ENCODE assay signal across 8 cellular contexts in genomic region chr12:40010899-40011774, GRCh38.
DNase-seq lines count a peak whose midpoint lies in the region; ATAC-seq and TF ChIP-seq lines count a peak whose summit lies in the region.

No MANE protein-coding gene starts in this region.

- no peak overlapping the region for H3K27ac Mint-ChIP-seq in Calu3 (ENCODE audit: unreplicated experiment)
- H3K27ac Mint-ChIP-seq in activated T-cell treated with anti-CD3 and anti-CD28 coated beads, Interleukin-2, amount 50 U/mL, for 24 hours, result no peak overlapping the region

- peaks cover 5% of the 10 kb centered on the region for H3K36me3 Mint-ChIP-seq in Calu3 (ENCODE audit: insufficient read depth, unreplicated experiment)
- H3K36me3 Mint-ChIP-seq in activated T-cell treated with anti-CD3 and anti-CD28 coated beads, Interleukin-2, amount 50 U/mL, for 24 hours (ENCODE audit: low read depth), result no peaks in the 10 kb centered on the region

- peaks cover 2% of the 10 kb centered on the region for H3K9me3 Mint-ChIP-seq in Calu3 (ENCODE audit: low read depth, unreplicated experiment)
- no peaks in the 10 kb centered on the region for H3K9me3 Mint-ChIP-seq in activated T-cell treated with anti-CD3 and anti-CD28 coated beads, Interleukin-2, amount 50 U/mL, for 24 hours

- H3K4me1 ChIP-seq in NT2/D1 (ENCODE audit: insufficient read depth, insufficient read length), result no peaks in the 10 kb centered on the region
- H3K4me1 ChIP-seq in uterus, result no peaks in the 10 kb centered on the region

- DNase-seq in Calu3 (peak; percentile 54), NT2/D1 (ENCODE audit: low read depth, low spot score) (peak; percentile 49), fibroblast of the aortic adventitia (ENCODE audit: low read depth) (peak; percentile 86), non-pigmented ciliary epithelial cell (ENCODE audit: low read depth) (peak; percentile 26), uterus (peak; percentile 21 to 44)
- DNase-seq in activated T-cell treated with anti-CD3 and anti-CD28 coated beads, Interleukin-2, amount 50 U/mL, for 24 hours, result no peak

- H3K27me3 ChIP-seq in NT2/D1 (ENCODE audit: insufficient read depth, insufficient read length) (no peaks in the 10 kb centered on the region), uterus (no peaks in the 10 kb centered on the region)

- H3K27me3 Mint-ChIP-seq in Calu3 (ENCODE audit: unreplicated experiment), result no peaks in the 10 kb centered on the region
- H3K27me3 Mint-ChIP-seq in activated T-cell treated with anti-CD3 and anti-CD28 coated beads, Interleukin-2, amount 50 U/mL, for 24 hours, result no peaks in the 10 kb centered on the region

- TF ChIP-seq CTCF in Calu3 (IDR thresholded peaks at IDR 0.05; ENCODE audit: unreplicated experiment) (no peak), fibroblast of the aortic adventitia (IDR thresholded peaks at IDR 0.05; ENCODE audit: insufficient read depth, low read length) (peak; percentile 83), uterus (IDR thresholded peaks at IDR 0.05) (peak; percentile 45 to 70 (median 63))

- intact Hi-C loops in Calu3 (cut with micrococcal nuclease; ENCODE audit: unreplicated experiment), result loop anchor here (1.0 kb wide), 1 partner anchor 96 kb away; no protein-coding TSS in a partner anchor
- intact Hi-C loops in uterus (cut with DNase I; ENCODE audit: low total_unique reads), result loop anchor here (5.0 kb wide), 1 partner anchor 96 kb away; the partner anchor contains the start of gene SLC2A13

- H3K9ac ChIP-seq in NT2/D1 (ENCODE audit: insufficient read length, low read depth), result no peak overlapping the region

- H3K36me3 ChIP-seq in NT2/D1 (ENCODE audit: insufficient read depth, insufficient read length, low read length), result no peaks in the 10 kb centered on the region
- no peaks in the 10 kb centered on the region for H3K36me3 ChIP-seq in uterus

- no TSS peak for BruUV-seq in Calu3 (replicated peaks; lab: Mats Ljungman, UMichigan)

- TF ChIP-seq POLR2A in uterus (IDR thresholded peaks at IDR 0.05), result no peak

- no peaks in the 10 kb centered on the region for H3K4me1 Mint-ChIP-seq in Calu3 (ENCODE audit: low read depth, unreplicated experiment)
- H3K4me1 Mint-ChIP-seq in activated T-cell treated with anti-CD3 and anti-CD28 coated beads, Interleukin-2, amount 50 U/mL, for 24 hours (ENCODE audit: low read depth), result peaks cover 27% of the 10 kb centered on the region

- H3K4me3 ChIP-seq in NT2/D1 (ENCODE audit: insufficient read length, low read depth) (peak overlapping the region; percentile 2), fibroblast of the aortic adventitia (ENCODE audit: low read depth, low read length) (peak overlapping the region; percentile 40), uterus (no peak overlapping the region)

- CTCF ChIA-PET in Calu3 (lab: Charles Lee), result interaction anchor here (1.0 to 1.7 kb wide), 5 partner anchors 8 to 139 kb away, joined by 3 to 29 read pairs (median 5); partner anchors contain the start of gene SLC2A13

- peak overlapping the region in 1 of 2 donors; percentile 11 for H3K27ac ChIP-seq in uterus

- peak; percentile 95 for ATAC-seq in GM19372 (IDR thresholded peaks at IDR 0.05; ENCODE audit: low read depth, unreplicated experiment)
- peak; percentile 90 for ATAC-seq in HG03439 (IDR thresholded peaks at IDR 0.05; ENCODE audit: unreplicated experiment)

- no peak overlapping the region for H3K4me3 Mint-ChIP-seq in Calu3 (ENCODE audit: low read depth, unreplicated experiment)
- peak overlapping the region; percentile 34 for H3K4me3 Mint-ChIP-seq in activated T-cell treated with anti-CD3 and anti-CD28 coated beads, Interleukin-2, amount 50 U/mL, for 24 hours

- H3K9me3 ChIP-seq in NT2/D1 (ENCODE audit: insufficient read depth, low read length) (no peaks in the 10 kb centered on the region), uterus (no peaks in the 10 kb centered on the region)

Comparison
In these comparisons a context has a peak if more than half of its experiments do, and no peak if none do; other contexts are left out.
1. H3K4me3 ChIP-seq: peak in NT2/D1 (single experiment) and fibroblast of the aortic adventitia (single experiment); none in uterus (0 of 2).